Comparison of ENCODE assay signal across 20 cellular contexts in the genomic region with DNA sequence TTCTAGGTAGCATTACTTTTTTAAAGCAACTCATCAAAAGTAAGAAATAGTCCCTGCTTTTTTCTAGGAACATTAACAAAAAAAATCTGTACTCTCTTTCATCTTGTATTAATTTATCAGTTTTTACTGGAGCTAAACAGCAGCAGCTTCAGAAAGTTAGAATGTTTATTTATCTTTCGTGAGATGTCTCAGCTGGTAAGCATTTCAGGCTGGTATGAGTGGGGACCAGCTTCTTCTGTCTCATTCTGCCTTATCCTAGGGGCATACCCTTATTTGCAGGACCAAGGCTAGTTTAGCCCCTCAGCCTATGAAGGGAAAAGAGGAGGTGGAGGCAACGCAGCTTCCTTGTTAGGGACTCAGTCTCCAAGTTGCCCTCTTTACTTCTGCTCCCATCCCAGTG.
"Had no signal": no experiment of that assay in that cellular context is flagged by ENCODE, and none has a peak within 500 bp of the region (broad histone marks: within the 10 kb centered on the region; RNA-seq: fewer than 3 reads in every experiment).

No MANE protein-coding gene starts in this region.

- H3K27me3 Mint-ChIP-seq: activated CD4-positive, alpha-beta memory T cell treated with anti-CD3 and anti-CD28 coated beads for 36 hours; activated naive CD4-positive, alpha-beta T cell treated with anti-CD3 and anti-CD28 coated beads, Interleukin-2, amount 10 ng/mL, durations not matched to agents 7 days and 5 days; activated naive CD8-positive, alpha-beta T cell treated with anti-CD3 and anti-CD28 coated beads, Interleukin-2, amount 50 U/mL, for 24 hours; brain; natural killer cell treated with Interleukin-12 subunit alpha and Interleukin-12 subunit beta and Interleukin-15 and Interleukin-18, amount 100 ng/mL, for 72 hours; progenitor cell of endocrine pancreas; type B pancreatic cell had no signal

- H3K4me3 Mint-ChIP-seq: activated CD4-positive, alpha-beta memory T cell treated with anti-CD3 and anti-CD28 coated beads for 36 hours; activated naive CD4-positive, alpha-beta T cell treated with anti-CD3 and anti-CD28 coated beads, Interleukin-2, amount 10 ng/mL, durations not matched to agents 7 days and 5 days; activated naive CD8-positive, alpha-beta T cell treated with anti-CD3 and anti-CD28 coated beads, Interleukin-2, amount 50 U/mL, for 24 hours; brain; natural killer cell treated with Interleukin-12 subunit alpha and Interleukin-12 subunit beta and Interleukin-15 and Interleukin-18, amount 100 ng/mL, for 72 hours; type B pancreatic cell had no signal

- H3K27me3 ChIP-seq: sigmoid colon, testis had no signal

- H3K9me3 ChIP-seq: sigmoid colon, testis had no signal

- ATAC-seq: activated naive CD8-positive, alpha-beta T cell treated with anti-CD3 and anti-CD28 coated beads, Interleukin-2, amount 50 U/mL, for 24 hours; left ventricle myocardium superior; natural killer cell treated with Interleukin-12 subunit alpha and Interleukin-12 subunit beta and Interleukin-15 and Interleukin-18, amount 100 ng/mL, for 72 hours had no signal

- H3K4me3 ChIP-seq: sigmoid colon, testis had no signal

- H3K27ac ChIP-seq: sigmoid colon, testis had no signal

- H3K4me1 Mint-ChIP-seq: activated naive CD4-positive, alpha-beta T cell treated with anti-CD3 and anti-CD28 coated beads, Interleukin-2, amount 10 ng/mL, durations not matched to agents 7 days and 5 days; brain had no signal

- H3K9me3 Mint-ChIP-seq: activated CD4-positive, alpha-beta memory T cell treated with anti-CD3 and anti-CD28 coated beads for 36 hours; activated naive CD4-positive, alpha-beta T cell treated with anti-CD3 and anti-CD28 coated beads, Interleukin-2, amount 10 ng/mL, durations not matched to agents 7 days and 5 days; activated naive CD8-positive, alpha-beta T cell treated with anti-CD3 and anti-CD28 coated beads, Interleukin-2, amount 50 U/mL, for 24 hours; natural killer cell treated with Interleukin-12 subunit alpha and Interleukin-12 subunit beta and Interleukin-15 and Interleukin-18, amount 100 ng/mL, for 72 hours; type B pancreatic cell had no signal

- H3K4me1 ChIP-seq: sigmoid colon, testis had no signal

- DNase-seq: activated CD4-positive, alpha-beta memory T cell treated with anti-CD3 and anti-CD28 coated beads for 36 hours; activated CD4-positive, alpha-beta T cell treated with anti-CD3 and anti-CD28 coated beads for 48 hours; activated effector memory CD4-positive, alpha-beta T cell treated with anti-CD3 and anti-CD28 coated beads, Interleukin-2, amount 50 U/mL, for 16 hours; activated naive CD4-positive, alpha-beta T cell treated with anti-CD3 and anti-CD28 coated beads, Interleukin-2, amount 10 ng/mL, durations not matched to agents 7 days and 5 days; activated naive CD8-positive, alpha-beta T cell treated with anti-CD3 and anti-CD28 coated beads, Interleukin-2, amount 50 U/mL, for 24 hours; anterior cingulate cortex; dermis blood vessel endothelial cell; effector CD8-positive, alpha-beta T cell; foreskin melanocyte; hippocampal formation; left ventricle myocardium superior; retina; sigmoid colon; stimulated activated CD4-positive, alpha-beta T cell treated with anti-CD3 and anti-CD28 coated beads, Interleukin-4, amount 100 ng/mL, for 1 hour; stimulated activated naive CD4-positive, alpha-beta T cell; testis had no signal

- H3K27ac Mint-ChIP-seq: activated CD4-positive, alpha-beta memory T cell treated with anti-CD3 and anti-CD28 coated beads for 36 hours; activated naive CD4-positive, alpha-beta T cell treated with anti-CD3 and anti-CD28 coated beads, Interleukin-2, amount 10 ng/mL, durations not matched to agents 7 days and 5 days; activated naive CD8-positive, alpha-beta T cell treated with anti-CD3 and anti-CD28 coated beads, Interleukin-2, amount 50 U/mL, for 24 hours; brain; natural killer cell treated with Interleukin-12 subunit alpha and Interleukin-12 subunit beta and Interleukin-15 and Interleukin-18, amount 100 ng/mL, for 72 hours; progenitor cell of endocrine pancreas; type B pancreatic cell had no signal

- H3K36me3 Mint-ChIP-seq: natural killer cell treated with Interleukin-12 subunit alpha and Interleukin-12 subunit beta and Interleukin-15 and Interleukin-18, amount 100 ng/mL, for 72 hours had no signal
